Comparison of ENCODE assay signal across 17 cellular contexts in the genomic region with DNA sequence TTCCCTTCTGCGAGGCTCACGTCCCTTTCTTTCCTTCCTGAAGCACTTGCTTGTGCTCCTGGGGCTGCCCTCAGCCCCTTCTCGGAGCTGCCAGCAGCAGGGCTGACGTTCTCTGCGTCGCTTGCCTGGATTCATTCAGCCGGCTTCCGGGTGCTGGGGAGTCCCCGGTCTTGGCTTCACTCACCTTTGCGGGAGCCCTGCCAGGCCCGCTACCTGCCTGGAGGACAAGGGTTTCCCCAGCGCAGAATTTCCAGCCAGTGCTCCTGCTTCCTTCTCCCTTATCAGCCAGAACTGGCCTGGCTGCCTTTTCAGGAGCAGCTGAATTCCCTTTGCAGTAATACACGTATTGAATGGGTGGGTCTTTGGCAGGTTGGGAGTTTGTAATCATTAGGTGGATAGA. TPM values are rescaled to one million over a fixed set of nuclear protein-coding genes. Genes with fewer than 3 reads are reported as not detected.
DNase-seq lines count a peak whose midpoint lies in the region; ATAC-seq, FAIRE-seq and TF ChIP-seq lines count a peak whose summit lies in the region.
"Had no signal": no experiment of that assay in that cellular context is flagged by ENCODE, and none has a peak within 500 bp of the region (broad histone marks: within the 10 kb centered on the region; RNA-seq: fewer than 3 reads in every experiment).

No MANE protein-coding gene starts in this region.

- H3K9me3 Mint-ChIP-seq in Calu3 (ENCODE audit: low read depth, unreplicated experiment) = no peaks in the 10 kb centered on the region
- H3K9me3 Mint-ChIP-seq: stimulated activated naive CD8-positive, alpha-beta T cell treated with anti-CD3 and anti-CD28 coated beads, Interleukin-15, Interleukin-2, amounts not matched to agents 100 ng/mL and 50 ng/mL, for 24 hours had no signal

- no peaks in the 10 kb centered on the region for H3K9me3 ChIP-seq in BLaER1 treated with 17β-estradiol and CSF1 and Interleukin-3, amounts not matched to agents 10 nM and 100 nM (replicated peaks in 1 of 11)
- no peaks in the 10 kb centered on the region for H3K9me3 ChIP-seq in mucosa of rectum (ENCODE audit: control insufficient read depth in 2 of 2, low read length in 2 of 2)
- H3K9me3 ChIP-seq: Caco-2 had no signal

- BruUV-seq in Calu3 (replicated peaks; lab: Mats Ljungman, UMichigan) = no TSS peak

- H3K27me3 ChIP-seq in BLaER1 treated with 17β-estradiol and CSF1 and Interleukin-3, amounts not matched to agents 10 nM and 100 nM = no peaks in the 10 kb centered on the region
- H3K27me3 ChIP-seq in bronchial epithelial cell (ENCODE audit: control insufficient read depth, insufficient read depth, low read length) = no peaks in the 10 kb centered on the region
- no peaks in the 10 kb centered on the region for H3K27me3 ChIP-seq in mucosa of rectum (ENCODE audit: control insufficient read depth in 2 of 2, insufficient read depth in 2 of 2, low read length in 2 of 2)

- H3K4me2 ChIP-seq in BLaER1 treated with 17β-estradiol and CSF1 and Interleukin-3, amounts not matched to agents 10 nM and 100 nM = peak overlapping the region; percentile 10 to 90 (median 73); a peak in 18 of 22 replicates

- H3K36me3 Mint-ChIP-seq in Calu3 (ENCODE audit: insufficient read depth, unreplicated experiment) = peaks cover 22% of the 10 kb centered on the region

- H3K4me3 Mint-ChIP-seq in Calu3 (ENCODE audit: low read depth, unreplicated experiment) = peak overlapping the region; percentile 39
- H3K4me3 Mint-ChIP-seq: stimulated activated naive CD8-positive, alpha-beta T cell treated with anti-CD3 and anti-CD28 coated beads, Interleukin-15, Interleukin-2, amounts not matched to agents 100 ng/mL and 50 ng/mL, for 24 hours had no signal

- H3K4me3 ChIP-seq in BLaER1 treated with 17β-estradiol and CSF1 and Interleukin-3, amounts not matched to agents 10 nM and 100 nM = no peak overlapping the region
- H3K4me3 ChIP-seq in bronchial epithelial cell (ENCODE audit: low read depth, low read length) (no peak overlapping the region), mucosa of rectum (ENCODE audit: low read length in 2 of 2) (peak overlapping the region in 1 of 2 donors; percentile 32)

- H3K9ac ChIP-seq in BLaER1 treated with 17β-estradiol and CSF1 and Interleukin-3, amounts not matched to agents 10 nM and 100 nM = peak overlapping the region in 9 of 11 experiments; percentile 16 to 58 (median 43); a peak in 14 of 22 replicates
- peak overlapping the region; percentile 52 for H3K9ac ChIP-seq in mucosa of rectum (ENCODE audit: low read depth in 1 of 2, low read length in 2 of 2)

- H3K27ac ChIP-seq in BLaER1 treated with 17β-estradiol and CSF1 and Interleukin-3, amounts not matched to agents 10 nM and 100 nM = peak overlapping the region in 6 of 11 experiments; percentile 3 to 56 (median 30); a peak in 8 of 22 replicates
- H3K27ac ChIP-seq in mucosa of rectum (ENCODE audit: low read depth in 2 of 2, low read length in 2 of 2) = peak overlapping the region; percentile 49 to 88
- H3K27ac ChIP-seq: HL-60 had no signal

- H3K27ac Mint-ChIP-seq in Calu3 (ENCODE audit: unreplicated experiment) = peak overlapping the region; percentile 45
- H3K27ac Mint-ChIP-seq: stimulated activated naive CD8-positive, alpha-beta T cell treated with anti-CD3 and anti-CD28 coated beads, Interleukin-15, Interleukin-2, amounts not matched to agents 100 ng/mL and 50 ng/mL, for 24 hours had no signal

- peaks cover 33 to 63% (median 56%) of the 10 kb centered on the region in 10 experiments for H3K4me1 ChIP-seq in BLaER1 treated with 17β-estradiol and CSF1 and Interleukin-3, amounts not matched to agents 10 nM and 100 nM
- H3K4me1 ChIP-seq in mucosa of rectum (ENCODE audit: control insufficient read depth in 2 of 2, insufficient read depth in 2 of 2, low read length in 2 of 2) = peaks cover 30 to 35% of the 10 kb centered on the region in 2 donors

- peaks cover 54% of the 10 kb centered on the region for H3K4me1 Mint-ChIP-seq in Calu3 (ENCODE audit: low read depth, unreplicated experiment)

- H4K20me1 ChIP-seq in BLaER1 treated with 17β-estradiol and CSF1 and Interleukin-3, amounts not matched to agents 10 nM and 100 nM = peaks cover 79 to 100% (median 89%) of the 10 kb centered on the region in 11 experiments

- intact Hi-C loops in Calu3 (cut with micrococcal nuclease; ENCODE audit: unreplicated experiment) = no loop called here

- DNase-seq in Calu3 = peak; percentile 97
- DNase-seq in bronchial epithelial cell (ENCODE audit: low read depth) = peak; percentile 67
- DNase-seq: anterior cingulate cortex, Caco-2, head of caudate nucleus, NCI-H446 treated with DMSO at 0.1 percent for 48 hours, SHP77 treated with DMSO at 0.1 percent for 48 hours had no signal

- ATAC-seq in HG02840 (IDR thresholded peaks at IDR 0.05; ENCODE audit: low FRiP score, unreplicated experiment) (no peak), HG03196 (IDR thresholded peaks at IDR 0.05; ENCODE audit: unreplicated experiment) (no peak), HG02610 (IDR thresholded peaks at IDR 0.05; ENCODE audit: unreplicated experiment) (no peak)

- TF ChIP-seq CTCF in Calu3 (IDR thresholded peaks at IDR 0.05; ENCODE audit: unreplicated experiment) (no peak), bronchial epithelial cell (IDR thresholded peaks at IDR 0.05; ENCODE audit: insufficient read depth, low read length, severe bottlenecking) (no peak)

- peaks cover 71 to 98% (median 91%) of the 10 kb centered on the region in 11 experiments for H3K36me3 ChIP-seq in BLaER1 treated with 17β-estradiol and CSF1 and Interleukin-3, amounts not matched to agents 10 nM and 100 nM
- H3K36me3 ChIP-seq in bronchial epithelial cell (ENCODE audit: control insufficient read depth, insufficient read depth, low read length) (peaks cover 21% of the 10 kb centered on the region), mucosa of rectum (ENCODE audit: control insufficient read depth in 2 of 2, insufficient read depth in 2 of 2, low read length in 2 of 2) (peaks cover 15 to 28% of the 10 kb centered on the region in 2 donors)

- H3K27me3 Mint-ChIP-seq in Calu3 (ENCODE audit: unreplicated experiment) = no peaks in the 10 kb centered on the region
- H3K27me3 Mint-ChIP-seq: stimulated activated naive CD8-positive, alpha-beta T cell treated with anti-CD3 and anti-CD28 coated beads, Interleukin-15, Interleukin-2, amounts not matched to agents 100 ng/mL and 50 ng/mL, for 24 hours had no signal

- no peak for FAIRE-seq in bronchial epithelial cell (lab: Jason Lieb, UNC)

- CTCF ChIA-PET in Calu3 (lab: Charles Lee) = interaction anchor here (0.9 to 1.5 kb wide), 3 partner anchors 17 to 25 kb away, joined by 3 to 7 read pairs (median 4); no protein-coding TSS in a partner anchor

RNA-seq across cellular contexts. Expression of gene IL17C, which starts 22.1 kb away (rescaled TPM):
- total RNA-seq in Calu3 (2022) (not detected in 2 replicates), bronchial epithelial cell (under 0.01 TPM in 1 of 2 replicates, not detected in the other)
- total RNA-seq: activated CD8-positive, alpha-beta memory T cell treated with anti-CD3 and anti-CD28 coated beads for 36 hours; Caco-2; lung microvascular endothelial cell; pulmonary artery endothelial cell had no signal

RNA-seq across cellular contexts. Expression of gene CYBA, which starts 34.5 kb away (rescaled TPM):
- total RNA-seq in Calu3 (2022) (867 and 881 TPM in 2 replicates), bronchial epithelial cell (134 and 181 TPM in 2 replicates)

RNA-seq across cellular contexts. Expression of gene ZC3H18, which starts 46.1 kb away (rescaled TPM):
- 77.2 and 85.7 TPM in 2 replicates for total RNA-seq in Calu3 (2022)
- total RNA-seq in bronchial epithelial cell = 10.5 and 11.1 TPM in 2 replicates

RNA-seq across cellular contexts. Expression of gene MVD, which starts 46.6 kb away (rescaled TPM):
- total RNA-seq in Calu3 (2022) (139 and 152 TPM in 2 replicates), bronchial epithelial cell (34.6 and 56.6 TPM in 2 replicates)
